In genomic region chr9:109156705-109157104, GRCh38 we compare ENCODE assay signal across 1 cellular context.
TF ChIP-seq lines count a peak whose summit lies in the region.

No MANE protein-coding gene starts in this region.

TF ChIP-seq in K562, 482 proteins besides CTCF, POLR2A, EP300 and RAD21 (continued from another document):
- TF ChIP-seq PBX2 (CRISPR knock-in tag; IDR thresholded peaks at IDR 0.05; ENCODE audit: low read depth) = no peak
- TF ChIP-seq PBX2 (tag; conservative IDR thresholded peaks at IDR 0.05; ENCODE audit: low read depth) = no peak
- no peak for TF ChIP-seq KAT8 (IDR thresholded peaks at IDR 0.05; ENCODE audit: low read depth)
- TF ChIP-seq ZNF609 (CRISPR knock-in tag; IDR thresholded peaks at IDR 0.05; ENCODE audit: borderline replicate concordance) = no peak
- no peak for TF ChIP-seq FOXJ2 (tag; IDR thresholded peaks at IDR 0.05)
- no peak for TF ChIP-seq ATF7 (IDR thresholded peaks at IDR 0.05)
- no peak for TF ChIP-seq REST (CRISPR knock-in tag; IDR thresholded peaks at IDR 0.05; ENCODE audit: low read depth)
- peak; percentile 61 for TF ChIP-seq DPF2 (IDR thresholded peaks at IDR 0.05)
- TF ChIP-seq NCOA4 (IDR thresholded peaks at IDR 0.05; ENCODE audit: partially characterized antibody) = no peak
- no peak for TF ChIP-seq CBX8 (IDR thresholded peaks at IDR 0.05; ENCODE audit: borderline replicate concordance, extremely low read depth, low read depth, low read length, poor library complexity, severe bottlenecking)
- TF ChIP-seq TEAD4 (IDR thresholded peaks at IDR 0.05; ENCODE audit: low read length) = 0 out of 2 replicates have a peak, but pooled peaks have one; percentile 20
- no peak for TF ChIP-seq TEAD4 (CRISPR knock-in tag; IDR thresholded peaks at IDR 0.05; ENCODE audit: borderline replicate concordance)
- TF ChIP-seq NR4A1 (CRISPR knock-in tag; IDR thresholded peaks at IDR 0.05) = no peak
- TF ChIP-seq NR4A1 (tag; IDR thresholded peaks at IDR 0.05) = no peak
- no peak for TF ChIP-seq ZNF655 (CRISPR knock-in tag; IDR thresholded peaks at IDR 0.05)
- no peak for TF ChIP-seq POLR2B (IDR thresholded peaks at IDR 0.05; ENCODE audit: low read depth, partially characterized antibody)
- TF ChIP-seq SMARCA4 (IDR thresholded peaks at IDR 0.05) = 0 out of 2 replicates have a peak, but pooled peaks have one; percentile 32
- TF ChIP-seq CSDE1 (IDR thresholded peaks at IDR 0.05) = no peak
- 0 out of 2 replicates have a peak, but pooled peaks have one; percentile 24 for TF ChIP-seq MTA2 (IDR thresholded peaks at IDR 0.05; ENCODE audit: low read depth)
- no peak for TF ChIP-seq HOMEZ (CRISPR knock-in tag; IDR thresholded peaks at IDR 0.05)
- TF ChIP-seq NCOR1 (IDR thresholded peaks at IDR 0.05) = peak; percentile 53; the same call in 1 of the 2 replicates
- no peak for TF ChIP-seq RNF2 (IDR thresholded peaks at IDR 0.05)
- TF ChIP-seq EP400 (IDR thresholded peaks at IDR 0.05) = peak; percentile 42; the same call in 1 of the 2 replicates
- TF ChIP-seq CREB3L1 (IDR thresholded peaks at IDR 0.05; ENCODE audit: borderline replicate concordance, low read depth) = peak; percentile 74; the same call in 1 of the 2 replicates
- no peak for TF ChIP-seq ZNF224 (CRISPR knock-in tag; IDR thresholded peaks at IDR 0.05)
- peak; percentile 36; the same call in 1 of the 2 replicates for TF ChIP-seq ZNF384 (IDR thresholded peaks at IDR 0.05; ENCODE audit: low read depth, low read length)
